ENCODE assay signal across 7 cellular contexts in genomic region chr7:39453743-39454355, GRCh38.
DNase-seq lines count a peak whose midpoint lies in the region; ATAC-seq, FAIRE-seq and TF ChIP-seq lines count a peak whose summit lies in the region.

No MANE protein-coding gene starts in this region.

- no peak overlapping the region for H2AFZ ChIP-seq in HepG2 (ENCODE audit: low read length)

- WGBS in HepG2 (ENCODE audit: low lambda C conversion rate): 14% methylated on average over 5 of the region's 5 CpGs

- POLR2A ChIA-PET in HepG2 (lab: Yijun Ruan, JAX): no interaction called here

- no peaks in the 10 kb centered on the region for H4K20me1 ChIP-seq in HepG2 (ENCODE audit: insufficient read depth, low read length)

- peak; percentile 88 for DNase-seq in SK-MEL-5 (ENCODE audit: low read depth, low spot score)
- peak; percentile 53 for DNase-seq in amniotic epithelial cell (ENCODE audit: low read depth)
- DNase-seq in HepG2 (ENCODE audit: low spot score): peak; percentile 44
- DNase-seq in stimulated activated naive CD4-positive, alpha-beta T cell (lab: John Stamatoyannopoulos, UW): peak in 5 of 6 experiments; percentile 1 to 46 (median 24)

- peaks cover 8% of the 10 kb centered on the region for H3K4me1 ChIP-seq in HepG2 (ENCODE audit: insufficient read depth, low read length)

- intact Hi-C loops in HepG2 (cut with micrococcal nuclease; ENCODE audit: unreplicated experiment): loop anchor here (2.0 kb wide), 1 partner anchor 67 kb away; no protein-coding TSS in a partner anchor

- no peaks in the 10 kb centered on the region for H3K79me2 ChIP-seq in HepG2 (ENCODE audit: insufficient read depth, low read length)

- TF ChIP-seq CTCF in HepG2 (CRISPR knock-in tag; IDR thresholded peaks at IDR 0.05): peak; percentile 68

- H3K9ac ChIP-seq in HepG2 (ENCODE audit: insufficient read depth, low read depth, low read length): no peak overlapping the region

- BruUV-seq in HepG2 (replicated peaks; lab: Mats Ljungman, UMichigan): no TSS peak

- H3K4me3 ChIP-seq in HepG2 (replicated peaks in 1 of 3; ENCODE audit: insufficient read depth in 1 of 3, low read depth in 2 of 3, low read length in 3 of 3): no peak overlapping the region

- H3K36me3 ChIP-seq in HepG2 (replicated peaks in 1 of 2; ENCODE audit: control insufficient read depth in 1 of 2, insufficient read depth in 2 of 2, low read length in 2 of 2): no peaks in the 10 kb centered on the region

- CTCF ChIA-PET in HepG2 (lab: Yijun Ruan, JAX; ENCODE audit: low intra/inter-chr PET ratio, low total read pairs): interaction anchor here (1.9 to 2.4 kb wide), 2 partner anchors 11 to 66 kb away, joined by 10 to 19 read pairs; no protein-coding TSS in a partner anchor

- in situ Hi-C loops in SK-MEL-5 (cut with HindIII; ENCODE audit: low pct_unique_long_range_greater_than_20kb, low sequenced_read_pairs) (no loop called here), HepG2 (cut with HindIII; ENCODE audit: extremely low pct_ligation_motif_present, low pct_unique_long_range_greater_than_20kb) (no loop called here)

- ATAC-seq in GM19467 (IDR thresholded peaks at IDR 0.05; ENCODE audit: unreplicated experiment) (peak; percentile 88), HG03575 (IDR thresholded peaks at IDR 0.05; ENCODE audit: extremely low read depth, insufficient number of reproducible peaks, low FRiP score, unreplicated experiment) (peak; percentile 82), HepG2 (peak; percentile 86)

- TF ChIP-seq POLR2A in HepG2 (IDR thresholded peaks at IDR 0.05; ENCODE audit: insufficient read depth in 1 of 2, low read depth in 2 of 2, low read length in 2 of 2): no peak

- no peak overlapping the region for H3K4me2 ChIP-seq in HepG2 (ENCODE audit: low read depth, low read length)

- no peak overlapping the region for H3K27ac ChIP-seq in HepG2 (ENCODE audit: extremely low read length, insufficient read depth, low read length)

- TF ChIP-seq RAD21 in HepG2 (CRISPR knock-in tag; IDR thresholded peaks at IDR 0.05): no peak

- H3K27me3 ChIP-seq in HepG2 (ENCODE audit: control insufficient read depth in 1 of 2, insufficient read depth in 2 of 2, low read length in 2 of 2): peaks cover 0 to 14% of the 10 kb centered on the region in 2 experiments; a peak in 2 of 5 replicates

- FAIRE-seq in G401.6 (lab: Jason Lieb, UNC) (peak; percentile 95), HepG2 (lab: Jason Lieb, UNC) (peak; percentile 53)

- no peaks in the 10 kb centered on the region for H3K9me3 ChIP-seq in HepG2 (ENCODE audit: low read length)

- TF ChIP-seq EP300 in HepG2 (IDR thresholded peaks at IDR 0.05; ENCODE audit: low read depth in 2 of 2, low read length in 2 of 2) (no peak), HepG2 (CRISPR knock-in tag; IDR thresholded peaks at IDR 0.05; ENCODE audit: borderline replicate concordance) (no peak)

TF ChIP-seq in HepG2, 621 proteins besides CTCF, POLR2A, EP300 and RAD21:
- TF ChIP-seq SMC3 (IDR thresholded peaks at IDR 0.05; ENCODE audit: low read length) (peak; percentile 47; the same call in 1 of the 2 replicates), FOXK1 (CRISPR knock-in tag; IDR thresholded peaks at IDR 0.05; ENCODE audit: borderline replicate concordance, low read depth) (no peak), STAG1 (CRISPR knock-in tag; IDR thresholded peaks at IDR 0.05) (peak; percentile 40)

Comparison
In these comparisons a context has a peak if more than half of its experiments do, and no peak if none do; other contexts are left out.
1. DNase-seq: peak in every context shown above with its lines; median percentile 88 in SK-MEL-5; 53 in amniotic epithelial cell; 44 in HepG2; 24 in stimulated activated naive CD4-positive, alpha-beta T cell.